ENCODE assay signal across 1 cellular context in the genomic region with DNA sequence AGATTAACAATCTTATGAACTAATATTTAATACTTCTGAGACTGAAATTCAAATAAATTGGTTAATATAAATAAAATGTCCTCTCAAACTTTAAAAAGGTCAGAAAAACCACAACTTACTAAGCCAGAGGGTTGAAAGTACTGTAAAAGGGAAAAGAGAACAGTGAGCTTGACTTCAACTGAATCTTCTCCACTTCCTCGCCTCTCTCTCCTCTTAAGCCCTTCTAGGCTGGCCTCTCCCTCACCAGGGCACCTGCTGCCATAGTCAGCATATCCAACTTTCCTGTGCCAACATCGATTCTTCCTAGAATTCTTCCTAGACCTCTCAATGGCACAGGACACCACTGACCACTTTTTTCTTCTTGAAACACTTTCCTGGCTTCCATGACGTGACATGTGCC.
TF ChIP-seq lines count a peak whose summit lies in the region.

No MANE protein-coding gene starts in this region.

TF ChIP-seq in WTC11, 78 proteins besides CTCF, POLR2A, EP300 and RAD21 (continued from another document):
- no peak for TF ChIP-seq FOXP4 (CRISPR knock-in tag; IDR thresholded peaks at IDR 0.05)
- TF ChIP-seq FOXK1 (CRISPR knock-in tag; IDR thresholded peaks at IDR 0.05) = no peak
- no peak for TF ChIP-seq JAZF1 (CRISPR knock-in tag; IDR thresholded peaks at IDR 0.05)
- no peak for TF ChIP-seq USF1 (CRISPR knock-in tag; IDR thresholded peaks at IDR 0.05)
- no peak for TF ChIP-seq MYBL2 (CRISPR knock-in tag; IDR thresholded peaks at IDR 0.05)
- TF ChIP-seq, protein P1, sequence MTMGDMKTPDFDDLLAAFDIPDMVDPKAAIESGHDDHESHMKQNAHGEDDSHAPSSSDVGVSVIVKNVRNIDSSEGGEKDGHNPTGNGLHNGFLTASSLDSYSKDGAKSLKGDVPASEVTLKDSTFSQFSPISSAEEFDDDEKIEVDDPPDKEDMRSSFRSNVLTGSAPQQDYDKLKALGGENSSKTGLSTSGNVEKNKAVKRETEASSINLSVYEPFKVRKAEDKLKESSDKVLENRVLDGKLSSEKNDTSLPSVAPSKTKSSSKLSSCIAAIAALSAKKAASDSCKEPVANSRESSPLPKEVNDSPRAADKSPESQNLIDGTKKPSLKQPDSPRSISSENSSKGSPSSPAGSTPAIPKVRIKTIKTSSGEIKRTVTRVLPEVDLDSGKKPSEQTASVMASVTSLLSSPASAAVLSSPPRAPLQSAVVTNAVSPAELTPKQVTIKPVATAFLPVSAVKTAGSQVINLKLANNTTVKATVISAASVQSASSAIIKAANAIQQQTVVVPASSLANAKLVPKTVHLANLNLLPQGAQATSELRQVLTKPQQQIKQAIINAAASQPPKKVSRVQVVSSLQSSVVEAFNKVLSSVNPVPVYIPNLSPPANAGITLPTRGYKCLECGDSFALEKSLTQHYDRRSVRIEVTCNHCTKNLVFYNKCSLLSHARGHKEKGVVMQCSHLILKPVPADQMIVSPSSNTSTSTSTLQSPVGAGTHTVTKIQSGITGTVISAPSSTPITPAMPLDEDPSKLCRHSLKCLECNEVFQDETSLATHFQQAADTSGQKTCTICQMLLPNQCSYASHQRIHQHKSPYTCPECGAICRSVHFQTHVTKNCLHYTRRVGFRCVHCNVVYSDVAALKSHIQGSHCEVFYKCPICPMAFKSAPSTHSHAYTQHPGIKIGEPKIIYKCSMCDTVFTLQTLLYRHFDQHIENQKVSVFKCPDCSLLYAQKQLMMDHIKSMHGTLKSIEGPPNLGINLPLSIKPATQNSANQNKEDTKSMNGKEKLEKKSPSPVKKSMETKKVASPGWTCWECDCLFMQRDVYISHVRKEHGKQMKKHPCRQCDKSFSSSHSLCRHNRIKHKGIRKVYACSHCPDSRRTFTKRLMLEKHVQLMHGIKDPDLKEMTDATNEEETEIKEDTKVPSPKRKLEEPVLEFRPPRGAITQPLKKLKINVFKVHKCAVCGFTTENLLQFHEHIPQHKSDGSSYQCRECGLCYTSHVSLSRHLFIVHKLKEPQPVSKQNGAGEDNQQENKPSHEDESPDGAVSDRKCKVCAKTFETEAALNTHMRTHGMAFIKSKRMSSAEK (CRISPR knock-in tag; IDR thresholded peaks at IDR 0.05; ENCODE audit: borderline replicate concordance) = no peak
- no peak for TF ChIP-seq ZNF396 (CRISPR knock-in tag; IDR thresholded peaks at IDR 0.05; ENCODE audit: borderline replicate concordance)
TF ChIP-seq in WTC11: peak in this region for 0.
